In genomic region chr15:47614341-47614740, GRCh38 we compare ENCODE assay signal across 1 cellular context.
TF ChIP-seq lines count a peak whose summit lies in the region.

No MANE protein-coding gene starts in this region.

TF ChIP-seq in SK-N-SH treated with all-trans-retinoic acid at 6 μM for 48 hours, 23 proteins besides CTCF, POLR2A, EP300 and RAD21 (continued from another document):
- TF ChIP-seq PATZ1 (CRISPR knock-in tag; IDR thresholded peaks at IDR 0.05; ENCODE audit: borderline replicate concordance) (no peak), RARB (CRISPR knock-in tag; IDR thresholded peaks at IDR 0.05) (no peak), SNAI2 (CRISPR knock-in tag; IDR thresholded peaks at IDR 0.05) (no peak), ARNTL (CRISPR knock-in tag; IDR thresholded peaks at IDR 0.05; ENCODE audit: borderline replicate concordance, low read depth) (no peak), CREB5 (CRISPR knock-in tag; IDR thresholded peaks at IDR 0.05; ENCODE audit: low read depth) (no peak), ISL1 (CRISPR knock-in tag; IDR thresholded peaks at IDR 0.05) (no peak), ZFP30 (CRISPR knock-in tag; IDR thresholded peaks at IDR 0.05) (no peak), CSRNP3 (CRISPR knock-in tag; IDR thresholded peaks at IDR 0.05) (no peak), TOX (CRISPR knock-in tag; IDR thresholded peaks at IDR 0.05; ENCODE audit: borderline replicate concordance) (no peak)
